Comparison of ENCODE assay signal across 20 cellular contexts in genomic region chr11:8786933-8787332, GRCh38.
A peak's percentile ranks its signal among the peaks of the same experiment; 100 is the strongest.
DNase-seq lines count a peak whose midpoint lies in the region; ATAC-seq, FAIRE-seq and TF ChIP-seq lines count a peak whose summit lies in the region.
"Had no signal": no experiment of that assay in that cellular context is flagged by ENCODE, and none has a peak within 500 bp of the region (broad histone marks: within the 10 kb centered on the region; RNA-seq: fewer than 3 reads in every experiment).

No MANE protein-coding gene starts in this region.

- DNase-seq in HepG2 (ENCODE audit: low spot score) (no peak), right lobe of liver (no peak), H1 (ENCODE audit: low read depth in 1 of 2, low spot score in 2 of 2) (no peak), lower lobe of right lung (no peak), uterus (no peak), HuH-7 (ENCODE audit: low spot score) (no peak), ovary (no peak)
- DNase-seq: activated CD4-positive, alpha-beta T cell treated with anti-CD3 and anti-CD28 coated beads, Interleukin-2, amount 10 ng/mL, durations not matched to agents 7 days and 5 days; effector memory CD4-positive, alpha-beta T cell; GOT3; hippocampal formation; Kasumi-1; left lung; NCI-H2029 treated with DMSO at 0.1 percent for 48 hours; small intestine; T-helper 9 cell had no signal

- TF ChIP-seq EP300 in HepG2 (IDR thresholded peaks at IDR 0.05; ENCODE audit: low read depth in 2 of 2, low read length in 2 of 2) (no peak), HepG2 (CRISPR knock-in tag; IDR thresholded peaks at IDR 0.05; ENCODE audit: borderline replicate concordance) (no peak), H1 (IDR thresholded peaks at IDR 0.05; ENCODE audit: borderline replicate concordance in 1 of 2, low read depth in 2 of 2, low read length in 2 of 2) (no peak), ovary (IDR thresholded peaks at IDR 0.05) (no peak)

- POLR2A ChIA-PET in HepG2 (lab: Yijun Ruan, JAX) = no interaction called here
- POLR2A ChIA-PET in H1 (lab: Charles Lee; ENCODE audit: partially characterized antibody) = interaction anchor here (0.6 to 1.1 kb wide), 2 partner anchors 9 to 950 kb away, joined by 3 read pairs; no protein-coding TSS in a partner anchor

- H3K18ac ChIP-seq in H1 (ENCODE audit: extremely low read depth, low read length) = no peak overlapping the region

- no peak overlapping the region for H3K4ac ChIP-seq in H1 (replicated peaks; ENCODE audit: insufficient read length, low read depth, low read length)

- H2AK5ac ChIP-seq in H1 (ENCODE audit: low read depth, low read length) = no peak overlapping the region

- no peak overlapping the region for H3K27ac ChIP-seq in HepG2 (ENCODE audit: extremely low read length, insufficient read depth, low read length)
- H3K27ac ChIP-seq in right lobe of liver = no peak overlapping the region
- H3K27ac ChIP-seq in H1 (ENCODE audit: low read depth, low read length) = no peak overlapping the region
- no peak overlapping the region for H3K27ac ChIP-seq in lower lobe of right lung
- H3K27ac ChIP-seq in uterus = peak overlapping the region; percentile 69 to 74
- H3K27ac ChIP-seq in ovary = no peak overlapping the region
- H3K27ac ChIP-seq: left lung, neural progenitor cell had no signal

- H3K4me3 ChIP-seq in HepG2 (replicated peaks in 1 of 3; ENCODE audit: insufficient read depth in 1 of 3, low read depth in 2 of 3, low read length in 3 of 3) (no peak overlapping the region), right lobe of liver (no peak overlapping the region), H1 (ENCODE audit: extremely low read depth in 1 of 4, insufficient read depth in 2 of 4, low read depth in 3 of 4, low read length in 4 of 4) (no peak overlapping the region), lower lobe of right lung (no peak overlapping the region), uterus (no peak overlapping the region), ovary (no peak overlapping the region)
- H3K4me3 ChIP-seq: left lung, neural progenitor cell had no signal

- H4K91ac ChIP-seq in H1 (replicated peaks; ENCODE audit: insufficient read length, low read length) = no peak overlapping the region

- H3K23me2 ChIP-seq in H1 (ENCODE audit: low read depth, low read length) = no peaks in the 10 kb centered on the region

- FAIRE-seq in HepG2 (lab: Jason Lieb, UNC) = no peak
- FAIRE-seq in H1 (lab: Jason Lieb, UNC) = no peak
- FAIRE-seq: A204.1, GM18507, small intestine had no signal

- H3K27me3 ChIP-seq in HepG2 (ENCODE audit: control insufficient read depth in 1 of 2, insufficient read depth in 2 of 2, low read length in 2 of 2) (no peaks in the 10 kb centered on the region), right lobe of liver (no peaks in the 10 kb centered on the region), H1 (replicated peaks in 1 of 4; ENCODE audit: control insufficient read depth in 3 of 4, extremely low read depth in 1 of 4, insufficient read depth in 3 of 4, low read length in 3 of 4) (no peaks in the 10 kb centered on the region), lower lobe of right lung (ENCODE audit: low read depth) (no peaks in the 10 kb centered on the region), uterus (no peaks in the 10 kb centered on the region), ovary (no peaks in the 10 kb centered on the region)
- H3K27me3 ChIP-seq: left lung, neural progenitor cell had no signal

- H3K14ac ChIP-seq in H1 (ENCODE audit: insufficient read length) = no peak overlapping the region

- H4K5ac ChIP-seq in H1 (ENCODE audit: insufficient read length, low read depth, low read length) = no peak overlapping the region

- no peak overlapping the region for H3K56ac ChIP-seq in H1 (replicated peaks; ENCODE audit: insufficient read length, low read depth, low read length)

- intact Hi-C loops in HepG2 (cut with micrococcal nuclease; ENCODE audit: unreplicated experiment) (no loop called here), right lobe of liver (cut with DNase I) (no loop called here), lower lobe of right lung (cut with DNase I) (no loop called here), uterus (cut with DNase I; ENCODE audit: low total_unique reads) (no loop called here), ovary (cut with DNase I) (no loop called here)

- 96% methylated on average over 1 of the region's 1 CpG for WGBS in HepG2 (ENCODE audit: low lambda C conversion rate)
- WGBS in right lobe of liver (ENCODE audit: insufficient coverage, low coverage, low lambda C conversion rate, missing lambda C conversion rate) = 82% methylated on average over 1 of the region's 1 CpG
- WGBS in H1 (ENCODE audit: extremely low coverage in 1 of 2, insufficient coverage in 1 of 2, insufficient read length in 1 of 2, insufficient replicate concordance in 2 of 2, low coverage in 1 of 2, low lambda C conversion rate in 2 of 2, missing lambda C conversion rate in 1 of 2), 2 experiments = 85% methylated on average over 1 of the region's 1 CpG; no CpG with 5 or more reads in 1 of the 2 experiments
- WGBS in ovary, 3 donors = 77 to 84% (median 80%) methylated on average over 1 of the region's 1 CpG

- H3K9ac ChIP-seq in HepG2 (ENCODE audit: insufficient read depth, low read depth, low read length) (no peak overlapping the region), H1 (replicated peaks in 1 of 4; ENCODE audit: extremely low read depth in 1 of 4, low read depth in 3 of 4, low read length in 3 of 4) (no peak overlapping the region)
- H3K9ac ChIP-seq: neural progenitor cell had no signal

- H3K4me2 ChIP-seq in HepG2 (ENCODE audit: low read depth, low read length) (no peak overlapping the region), H1 (ENCODE audit: insufficient read depth in 1 of 2, low read depth in 2 of 2, low read length in 2 of 2) (no peak overlapping the region)
- H3K4me2 ChIP-seq: neural progenitor cell had no signal

- no peak overlapping the region for H2BK20ac ChIP-seq in H1 (ENCODE audit: low read length)

- H3K36me3 ChIP-seq in HepG2 (replicated peaks in 1 of 2; ENCODE audit: control insufficient read depth in 1 of 2, insufficient read depth in 2 of 2, low read length in 2 of 2) (no peaks in the 10 kb centered on the region), right lobe of liver (no peaks in the 10 kb centered on the region), H1 (ENCODE audit: control insufficient read depth in 2 of 4, insufficient read depth in 4 of 4, low read length in 3 of 4) (no peaks in the 10 kb centered on the region), lower lobe of right lung (no peaks in the 10 kb centered on the region), uterus (no peaks in the 10 kb centered on the region), ovary (no peaks in the 10 kb centered on the region)
- H3K36me3 ChIP-seq: left lung, neural progenitor cell had no signal

- peak; percentile 37; the same call in 1 of the 3 replicates for ATAC-seq in HepG2
- ATAC-seq in right lobe of liver = no peak
- no peak for ATAC-seq in lower lobe of right lung
- no peak for ATAC-seq in HG03521 (IDR thresholded peaks at IDR 0.05; ENCODE audit: unreplicated experiment)
- ATAC-seq: left lung had no signal

- TF ChIP-seq POLR2A in HepG2 (IDR thresholded peaks at IDR 0.05; ENCODE audit: insufficient read depth in 1 of 2, low read depth in 2 of 2, low read length in 2 of 2) = no peak
- no peak for TF ChIP-seq POLR2A in right lobe of liver (IDR thresholded peaks at IDR 0.05)
- no peak for TF ChIP-seq POLR2A in H1 (IDR thresholded peaks at IDR 0.05; ENCODE audit: control extremely low read depth in 1 of 2, low read depth in 2 of 2, low read length in 2 of 2)
- TF ChIP-seq POLR2A in uterus (IDR thresholded peaks at IDR 0.05) = no peak
- TF ChIP-seq POLR2A in ovary (IDR thresholded peaks at IDR 0.05) = no peak

- TF ChIP-seq RAD21 in HepG2 (CRISPR knock-in tag; IDR thresholded peaks at IDR 0.05) = no peak
- TF ChIP-seq RAD21 in H1 (IDR thresholded peaks at IDR 0.05 in 1 of 2, conservative IDR thresholded peaks at IDR 0.05 in 1 of 2; ENCODE audit: low read depth in 2 of 2, low read length in 2 of 2) = no peak

- H2BK15ac ChIP-seq in H1 (ENCODE audit: low read length) = no peak overlapping the region

- H4K8ac ChIP-seq in H1 (ENCODE audit: extremely low read depth, insufficient read depth, low read length) = no peak overlapping the region

- in situ Hi-C loops in HepG2 (cut with HindIII; ENCODE audit: extremely low pct_ligation_motif_present, low pct_unique_long_range_greater_than_20kb) = no loop called here

- no peak overlapping the region for H2BK5ac ChIP-seq in H1 (ENCODE audit: low read depth, low read length)

- H3K79me1 ChIP-seq in H1 (ENCODE audit: low read depth, low read length) = no peaks in the 10 kb centered on the region; the same call in 1 of the 2 replicates

- peaks cover 2% of the 10 kb centered on the region for H3K79me2 ChIP-seq in HepG2 (ENCODE audit: insufficient read depth, low read length)
- no peaks in the 10 kb centered on the region for H3K79me2 ChIP-seq in H1 (ENCODE audit: control insufficient read depth in 1 of 2, insufficient read depth in 2 of 2, low read length in 2 of 2)

- no peak overlapping the region for H3K23ac ChIP-seq in H1 (ENCODE audit: insufficient read length)

- H2AFZ ChIP-seq in HepG2 (ENCODE audit: low read length) (no peak overlapping the region), H1 (ENCODE audit: low read length) (no peak overlapping the region)
- H2AFZ ChIP-seq: neural progenitor cell had no signal

- no peaks in the 10 kb centered on the region for H3K9me3 ChIP-seq in HepG2 (ENCODE audit: low read length)
- no peaks in the 10 kb centered on the region for H3K9me3 ChIP-seq in right lobe of liver
- H3K9me3 ChIP-seq in H1 (ENCODE audit: insufficient read depth in 2 of 2, low read depth in 1 of 2, low read length in 1 of 2) = no peaks in the 10 kb centered on the region
- H3K9me3 ChIP-seq in lower lobe of right lung = no peaks in the 10 kb centered on the region
- no peaks in the 10 kb centered on the region for H3K9me3 ChIP-seq in uterus
- no peaks in the 10 kb centered on the region for H3K9me3 ChIP-seq in ovary
- H3K9me3 ChIP-seq: left lung had no signal

- H3K4me1 ChIP-seq in HepG2 (ENCODE audit: insufficient read depth, low read length) = peaks cover 12% of the 10 kb centered on the region; the same call in 1 of the 2 replicates
- peaks cover 0 to 15% (median 3%) of the 10 kb centered on the region in 4 donors for H3K4me1 ChIP-seq in right lobe of liver
- peaks cover 0 to 4% (median 0%) of the 10 kb centered on the region in 4 experiments; a peak in 2 of 7 replicates for H3K4me1 ChIP-seq in H1 (replicated peaks in 1 of 4; ENCODE audit: control insufficient read depth in 3 of 4, insufficient read depth in 4 of 4, low read length in 3 of 4)
- peaks cover 13% of the 10 kb centered on the region for H3K4me1 ChIP-seq in lower lobe of right lung
- peaks cover 14 to 20% of the 10 kb centered on the region in 2 donors for H3K4me1 ChIP-seq in uterus
- peaks cover 11% of the 10 kb centered on the region for H3K4me1 ChIP-seq in ovary (ENCODE audit: insufficient read depth)
- H3K4me1 ChIP-seq: neural progenitor cell had no signal

- BruUV-seq in HepG2 (replicated peaks; lab: Mats Ljungman, UMichigan) = no TSS peak

- no peaks in the 10 kb centered on the region for H4K20me1 ChIP-seq in HepG2 (ENCODE audit: insufficient read depth, low read length)
- peaks cover 0 to 2% of the 10 kb centered on the region in 2 experiments for H4K20me1 ChIP-seq in H1 (replicated peaks in 1 of 2; ENCODE audit: control insufficient read depth in 1 of 2, insufficient read depth in 2 of 2, low read length in 2 of 2)

- H2BK120ac ChIP-seq in H1 (replicated peaks; ENCODE audit: low read depth, low read length) = no peak overlapping the region

- no peak for TF ChIP-seq CTCF in HepG2 (CRISPR knock-in tag; IDR thresholded peaks at IDR 0.05)
- TF ChIP-seq CTCF in right lobe of liver (IDR thresholded peaks at IDR 0.05) = no peak
- no peak for TF ChIP-seq CTCF in H1 (IDR thresholded peaks at IDR 0.05; ENCODE audit: control extremely low read depth in 1 of 3, insufficient read depth in 1 of 3, low read depth in 1 of 3, low read length in 3 of 3)
- peak; percentile 24 for TF ChIP-seq CTCF in lower lobe of right lung (IDR thresholded peaks at IDR 0.05)
- peak in 3 of 4 experiments; percentile 6 to 39 (median 26) for TF ChIP-seq CTCF in uterus (IDR thresholded peaks at IDR 0.05)
- TF ChIP-seq CTCF in ovary (IDR thresholded peaks at IDR 0.05) = no peak

- no peak overlapping the region for H2BK12ac ChIP-seq in H1 (ENCODE audit: low read depth, low read length)

- CTCF ChIA-PET in HepG2 (lab: Yijun Ruan, JAX; ENCODE audit: low intra/inter-chr PET ratio, low total read pairs) (no interaction called here), H1 (lab: Charles Lee; ENCODE audit: partially characterized antibody) (interaction anchor here (0.7 to 2.4 kb wide), 7 partner anchors 9 to 90 kb away, joined by 3 to 11 read pairs (median 4); no protein-coding TSS in a partner anchor)

Comparison
In these comparisons a context has a peak if more than half of its experiments do, and no peak if none do; other contexts are left out.
1. H3K27ac ChIP-seq: peak in uterus (2 of 2); none in HepG2 (single experiment), right lobe of liver (0 of 3), H1 (single experiment), lower lobe of right lung (single experiment) and ovary (0 of 2).
2. CTCF ChIP-seq: peak in lower lobe of right lung (single experiment) and uterus (3 of 4); none in HepG2 (single experiment), right lobe of liver (0 of 4), H1 (0 of 3) and ovary (0 of 3).